In genomic region chr2:226618875-226619605, GRCh38 we compare ENCODE assay signal across 1 cellular context.
TF ChIP-seq lines count a peak whose summit lies in the region.

No MANE protein-coding gene starts in this region.

TF ChIP-seq in HepG2, 621 proteins besides CTCF, POLR2A, EP300 and RAD21 (continued from another document and continues in another):
- no peak for TF ChIP-seq THAP7 (CRISPR knock-in tag; IDR thresholded peaks at IDR 0.05)
- TF ChIP-seq, protein P1, sequence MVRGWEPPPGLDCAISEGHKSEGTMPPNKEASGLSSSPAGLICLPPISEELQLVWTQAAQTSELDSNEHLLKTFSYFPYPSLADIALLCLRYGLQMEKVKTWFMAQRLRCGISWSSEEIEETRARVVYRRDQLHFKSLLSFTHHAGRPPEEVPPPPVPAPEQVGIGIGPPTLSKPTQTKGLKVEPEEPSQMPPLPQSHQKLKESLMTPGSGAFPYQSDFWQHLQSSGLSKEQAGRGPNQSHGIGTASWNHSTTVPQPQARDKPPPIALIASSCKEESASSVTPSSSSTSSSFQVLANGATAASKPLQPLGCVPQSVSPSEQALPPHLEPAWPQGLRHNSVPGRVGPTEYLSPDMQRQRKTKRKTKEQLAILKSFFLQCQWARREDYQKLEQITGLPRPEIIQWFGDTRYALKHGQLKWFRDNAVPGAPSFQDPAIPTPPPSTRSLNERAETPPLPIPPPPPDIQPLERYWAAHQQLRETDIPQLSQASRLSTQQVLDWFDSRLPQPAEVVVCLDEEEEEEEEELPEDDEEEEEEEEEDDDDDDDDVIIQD (CRISPR knock-in tag; IDR thresholded peaks at IDR 0.05; ENCODE audit: low read depth) = peak; percentile 100
- no peak for TF ChIP-seq GABPA (IDR thresholded peaks at IDR 0.05; ENCODE audit: low read depth, low read length)
- TF ChIP-seq GABPA (CRISPR knock-in tag; IDR thresholded peaks at IDR 0.05; ENCODE audit: low read depth) = peak; percentile 38; the same call in 1 of the 2 replicates
- no peak for TF ChIP-seq GTF3A (CRISPR knock-in tag; conservative IDR thresholded peaks at IDR 0.05)
- TF ChIP-seq, protein P2, sequence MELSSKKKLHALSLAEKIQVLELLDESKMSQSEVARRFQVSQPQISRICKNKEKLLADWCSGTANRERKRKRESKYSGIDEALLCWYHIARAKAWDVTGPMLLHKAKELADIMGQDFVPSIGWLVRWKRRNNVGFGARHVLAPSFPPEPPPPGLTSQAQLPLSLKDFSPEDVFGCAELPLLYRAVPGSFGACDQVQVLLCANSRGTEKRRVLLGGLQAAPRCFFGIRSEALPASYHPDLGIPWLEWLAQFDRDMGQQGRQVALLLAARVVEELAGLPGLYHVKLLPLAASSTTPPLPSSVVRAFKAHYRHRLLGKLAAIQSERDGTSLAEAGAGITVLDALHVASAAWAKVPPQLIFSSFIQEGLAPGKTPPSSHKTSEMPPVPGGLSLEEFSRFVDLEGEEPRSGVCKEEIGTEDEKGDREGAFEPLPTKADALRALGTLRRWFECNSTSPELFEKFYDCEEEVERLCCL (CRISPR knock-in tag; IDR thresholded peaks at IDR 0.05; ENCODE audit: borderline replicate concordance) = 0 out of 2 replicates have a peak, but pooled peaks have one; percentile 67
- no peak for TF ChIP-seq LRRFIP1 (CRISPR knock-in tag; conservative IDR thresholded peaks at IDR 0.05)
- no peak for TF ChIP-seq ZNF615 (CRISPR knock-in tag; IDR thresholded peaks at IDR 0.05; ENCODE audit: borderline replicate concordance)
- TF ChIP-seq MED8 (CRISPR knock-in tag; IDR thresholded peaks at IDR 0.05; ENCODE audit: insufficient replicate concordance) = peak; percentile 71
- TF ChIP-seq, protein P3, sequence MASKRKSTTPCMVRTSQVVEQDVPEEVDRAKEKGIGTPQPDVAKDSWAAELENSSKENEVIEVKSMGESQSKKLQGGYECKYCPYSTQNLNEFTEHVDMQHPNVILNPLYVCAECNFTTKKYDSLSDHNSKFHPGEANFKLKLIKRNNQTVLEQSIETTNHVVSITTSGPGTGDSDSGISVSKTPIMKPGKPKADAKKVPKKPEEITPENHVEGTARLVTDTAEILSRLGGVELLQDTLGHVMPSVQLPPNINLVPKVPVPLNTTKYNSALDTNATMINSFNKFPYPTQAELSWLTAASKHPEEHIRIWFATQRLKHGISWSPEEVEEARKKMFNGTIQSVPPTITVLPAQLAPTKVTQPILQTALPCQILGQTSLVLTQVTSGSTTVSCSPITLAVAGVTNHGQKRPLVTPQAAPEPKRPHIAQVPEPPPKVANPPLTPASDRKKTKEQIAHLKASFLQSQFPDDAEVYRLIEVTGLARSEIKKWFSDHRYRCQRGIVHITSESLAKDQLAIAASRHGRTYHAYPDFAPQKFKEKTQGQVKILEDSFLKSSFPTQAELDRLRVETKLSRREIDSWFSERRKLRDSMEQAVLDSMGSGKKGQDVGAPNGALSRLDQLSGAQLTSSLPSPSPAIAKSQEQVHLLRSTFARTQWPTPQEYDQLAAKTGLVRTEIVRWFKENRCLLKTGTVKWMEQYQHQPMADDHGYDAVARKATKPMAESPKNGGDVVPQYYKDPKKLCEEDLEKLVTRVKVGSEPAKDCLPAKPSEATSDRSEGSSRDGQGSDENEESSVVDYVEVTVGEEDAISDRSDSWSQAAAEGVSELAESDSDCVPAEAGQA (IDR thresholded peaks at IDR 0.05; ENCODE audit: low read depth) = no peak
- TF ChIP-seq, protein P3 (CRISPR knock-in tag; IDR thresholded peaks at IDR 0.05; ENCODE audit: borderline replicate concordance) = no peak
- peak; percentile 98 for TF ChIP-seq ISL2 (CRISPR knock-in tag; IDR thresholded peaks at IDR 0.05)
- no peak for TF ChIP-seq NR0B2 (CRISPR knock-in tag; IDR thresholded peaks at IDR 0.05)
- TF ChIP-seq ZNF850 (CRISPR knock-in tag; conservative IDR thresholded peaks at IDR 0.05) = no peak
- TF ChIP-seq PLRG1 (conservative IDR thresholded peaks at IDR 0.05) = no peak
- no peak for TF ChIP-seq SIN3B (IDR thresholded peaks at IDR 0.05; ENCODE audit: low read length)
- TF ChIP-seq KIAA2018 (CRISPR knock-in tag; IDR thresholded peaks at IDR 0.05; ENCODE audit: borderline replicate concordance) = no peak
- no peak for TF ChIP-seq ZNF382 (CRISPR knock-in tag; IDR thresholded peaks at IDR 0.05; ENCODE audit: borderline replicate concordance)
- no peak for TF ChIP-seq CEBPZ (IDR thresholded peaks at IDR 0.05; ENCODE audit: low read length)
- TF ChIP-seq FOXP4 (CRISPR knock-in tag; IDR thresholded peaks at IDR 0.05) = peak; percentile 86
- peak; percentile 80; the same call in 1 of the 2 replicates for TF ChIP-seq LCORL (IDR thresholded peaks at IDR 0.05)
- peak; percentile 86 for TF ChIP-seq LCORL (CRISPR knock-in tag; IDR thresholded peaks at IDR 0.05)
- TF ChIP-seq ZNF451 (CRISPR knock-in tag; IDR thresholded peaks at IDR 0.05) = no peak
- TF ChIP-seq JUNB (CRISPR knock-in tag; IDR thresholded peaks at IDR 0.05; ENCODE audit: borderline replicate concordance) = peak; percentile 22; the same call in 1 of the 2 replicates
